19 cellular contexts compared by ENCODE assay signal in the genomic region with DNA sequence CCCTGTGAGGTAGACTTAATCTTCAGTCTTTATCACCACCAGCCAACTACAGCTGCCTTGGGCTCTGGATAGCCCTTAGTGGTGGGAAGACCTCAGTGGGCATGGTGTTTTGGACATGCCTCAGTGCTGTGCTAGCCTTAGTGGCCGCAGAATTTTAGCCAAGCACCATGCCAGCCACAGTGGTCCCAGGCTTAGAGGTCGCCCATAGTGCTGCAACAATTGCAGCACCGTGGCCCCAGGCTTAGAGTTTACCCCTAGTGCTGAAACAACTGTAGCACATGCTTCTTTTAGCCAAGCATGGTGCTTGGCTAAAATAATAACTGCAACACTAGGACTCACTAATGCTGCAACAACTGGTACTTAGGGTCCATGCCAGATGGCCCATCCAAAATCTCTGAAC. TPM values are rescaled to one million over a fixed set of nuclear protein-coding genes. Genes with fewer than 3 reads are reported as not detected.
"Had no signal": no experiment of that assay in that cellular context is flagged by ENCODE, and none has a peak within 500 bp of the region (broad histone marks: within the 10 kb centered on the region; RNA-seq: fewer than 3 reads in every experiment).

No MANE protein-coding gene starts in this region.

- DNase-seq: KBM-7, MV-4-11, NCI-H1048, NCI-H1105, NCI-H1417, NCI-H1436 treated with DMSO at 0.1 percent for 48 hours, NCI-H1694 treated with DMSO at 0.1 percent for 48 hours, NCI-H1930, NCI-H2081, NCI-H2107, NCI-H2227 treated with DMSO at 0.1 percent for 48 hours, NCI-H526, Right ventricle myocardium superior, RPMI8226, SIG-M5 had no signal

- H3K27me3 ChIP-seq: SJSA1 had no signal

- H3K4me3 ChIP-seq: SJSA1, SK-N-MC had no signal

- H3K36me3 ChIP-seq: SJSA1 had no signal

- FAIRE-seq: RCC 7860 had no signal

RNA-seq across cellular contexts. Expression of a gene that starts 38.9 kb away (rescaled TPM):
- total RNA-seq: HT-29, SJSA1 had no signal
